Comparison of ENCODE assay signal across 20 cellular contexts in the genomic region with DNA sequence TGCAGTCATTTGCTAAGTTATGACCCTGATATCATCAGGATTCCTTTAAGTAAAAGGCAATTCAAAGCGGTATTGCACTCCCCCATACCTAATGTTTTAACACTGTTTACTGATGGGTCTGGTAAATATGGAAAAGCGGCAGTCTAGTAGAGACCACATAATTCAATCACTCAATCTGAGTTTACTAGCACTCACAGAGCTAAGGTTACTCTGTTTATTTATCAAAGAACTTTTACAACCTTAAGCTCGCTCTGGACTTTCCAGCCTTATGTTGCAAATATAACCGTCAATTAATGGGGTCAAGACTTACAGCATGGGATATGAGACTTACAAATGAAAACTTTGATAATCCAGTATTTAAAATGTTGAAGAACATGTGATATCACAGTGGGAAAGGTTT.
"Had no signal": no experiment of that assay in that cellular context is flagged by ENCODE, and none has a peak within 500 bp of the region (broad histone marks: within the 10 kb centered on the region; RNA-seq: fewer than 3 reads in every experiment).

No MANE protein-coding gene starts in this region.

- H3K27ac ChIP-seq: body of pancreas, coronary artery, foreskin keratinocyte, lower lobe of right lung, pancreas, upper lobe of left lung had no signal

- ATAC-seq: activated CD8-positive, alpha-beta T cell treated with anti-CD3 and anti-CD28 coated beads for 36 hours; activated T-cell treated with anti-CD3 and anti-CD28 coated beads, Interleukin-2, amount 50 U/mL, for 4 hours; body of pancreas; foreskin keratinocyte; lower lobe of right lung; pancreas had no signal

- H3K4me3 ChIP-seq: body of pancreas, coronary artery, lower lobe of right lung, pancreas, upper lobe of left lung had no signal

- H3K4me1 ChIP-seq: body of pancreas, foreskin keratinocyte, lower lobe of right lung, pancreas, upper lobe of left lung had no signal

- H3K9me3 ChIP-seq: body of pancreas, pancreas, upper lobe of left lung had no signal

- H3K27me3 ChIP-seq: body of pancreas, foreskin keratinocyte, pancreas, upper lobe of left lung had no signal

- H3K36me3 ChIP-seq: lower lobe of right lung, pancreas, upper lobe of left lung had no signal

- DNase-seq: activated B cell treated with CpG ODN at 0.5 μM for 24 hours; activated CD4-positive, alpha-beta T cell treated with anti-CD3 and anti-CD28 coated beads for 48 hours; activated CD8-positive, alpha-beta T cell treated with anti-CD3 and anti-CD28 coated beads for 36 hours; activated effector memory CD4-positive, alpha-beta T cell treated with anti-CD3 and anti-CD28 coated beads, Interleukin-2, amount 50 U/mL, for 16 hours; activated T-cell treated with anti-CD3 and anti-CD28 coated beads, Interleukin-2, amount 50 U/mL, for 4 hours; amniotic stem cell; body of pancreas; caudate nucleus; effector CD4-positive, alpha-beta T cell; glutamatergic neuron; lower lobe of right lung; naive B cell; pancreas; stimulated activated CD4-positive, alpha-beta T cell treated with anti-CD3 and anti-CD28 coated beads, Interleukin-4, amount 100 ng/mL, for 24 hours; stimulated activated naive CD4-positive, alpha-beta T cell treated with Interleukin-2 at 50 U/mL for 16 hours; substantia nigra; T-helper 2 cell; upper lobe of left lung had no signal
